In the genomic region with DNA sequence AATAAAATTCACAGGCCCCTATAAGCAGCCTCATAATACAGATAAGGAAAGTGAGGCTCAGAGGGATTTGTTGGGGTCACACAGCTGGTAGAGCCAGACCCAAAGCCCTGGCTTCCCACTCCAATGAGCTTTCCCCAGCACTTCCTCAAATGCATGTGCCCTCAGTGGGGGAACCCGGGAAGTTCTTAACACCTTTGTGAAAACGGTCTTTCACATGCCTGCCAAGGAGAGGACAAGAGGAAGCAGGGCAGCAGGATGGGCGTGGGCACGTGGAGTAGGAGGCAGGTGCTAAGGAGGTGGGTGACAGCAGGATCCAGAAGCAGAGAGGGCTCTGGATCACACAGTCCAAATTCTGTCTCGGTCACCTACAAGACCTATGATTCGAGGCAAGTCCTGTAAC, we compare ENCODE assay signal across 1 cellular context.
TF ChIP-seq lines count a peak whose summit lies in the region.

No MANE protein-coding gene starts in this region.

TF ChIP-seq in H1, 55 proteins besides CTCF, POLR2A, EP300 and RAD21:
- TF ChIP-seq SP2 (IDR thresholded peaks at IDR 0.05; ENCODE audit: low read length) (no peak), CBX5 (IDR thresholded peaks at IDR 0.05; ENCODE audit: low read depth, low read length) (no peak), CREB1 (IDR thresholded peaks at IDR 0.05) (no peak), CHD1 (IDR thresholded peaks at IDR 0.05; ENCODE audit: low read depth, low read length) (no peak), SRF (IDR thresholded peaks at IDR 0.05; ENCODE audit: low read depth, low read length) (no peak), SP1 (IDR thresholded peaks at IDR 0.05; ENCODE audit: low read depth, low read length) (no peak), PHF8 (conservative IDR thresholded peaks at IDR 0.05; ENCODE audit: low read depth, low read length) (no peak), ASH2L (IDR thresholded peaks at IDR 0.05; ENCODE audit: low read length) (no peak), EGR1 (IDR thresholded peaks at IDR 0.05; ENCODE audit: borderline replicate concordance, low read depth, low read length) (no peak), KDM4A (IDR thresholded peaks at IDR 0.05; ENCODE audit: low read depth, low read length, severe bottlenecking) (no peak), HDAC6 (IDR thresholded peaks at IDR 0.05; ENCODE audit: low read depth, low read length) (no peak), MAFK (IDR thresholded peaks at IDR 0.05; ENCODE audit: low read depth, low read length) (no peak), KDM5A (IDR thresholded peaks at IDR 0.05; ENCODE audit: low read length) (no peak), SIX5 (IDR thresholded peaks at IDR 0.05; ENCODE audit: low read depth, low read length) (no peak), NRF1 (IDR thresholded peaks at IDR 0.05; ENCODE audit: low read depth, low read length) (no peak), NANOG (IDR thresholded peaks at IDR 0.05; ENCODE audit: insufficient read depth, low read depth, low read length, poor library complexity, severe bottlenecking) (no peak), SAP30 (IDR thresholded peaks at IDR 0.05; ENCODE audit: insufficient read depth, insufficient replicate concordance, low read length) (no peak), TEAD4 (IDR thresholded peaks at IDR 0.05; ENCODE audit: low read depth, low read length) (no peak)
- TF ChIP-seq, protein P1, sequence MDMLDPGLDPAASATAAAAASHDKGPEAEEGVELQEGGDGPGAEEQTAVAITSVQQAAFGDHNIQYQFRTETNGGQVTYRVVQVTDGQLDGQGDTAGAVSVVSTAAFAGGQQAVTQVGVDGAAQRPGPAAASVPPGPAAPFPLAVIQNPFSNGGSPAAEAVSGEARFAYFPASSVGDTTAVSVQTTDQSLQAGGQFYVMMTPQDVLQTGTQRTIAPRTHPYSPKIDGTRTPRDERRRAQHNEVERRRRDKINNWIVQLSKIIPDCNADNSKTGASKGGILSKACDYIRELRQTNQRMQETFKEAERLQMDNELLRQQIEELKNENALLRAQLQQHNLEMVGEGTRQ (IDR thresholded peaks at IDR 0.05; ENCODE audit: low read length) = no peak
- TF ChIP-seq, protein P2, sequence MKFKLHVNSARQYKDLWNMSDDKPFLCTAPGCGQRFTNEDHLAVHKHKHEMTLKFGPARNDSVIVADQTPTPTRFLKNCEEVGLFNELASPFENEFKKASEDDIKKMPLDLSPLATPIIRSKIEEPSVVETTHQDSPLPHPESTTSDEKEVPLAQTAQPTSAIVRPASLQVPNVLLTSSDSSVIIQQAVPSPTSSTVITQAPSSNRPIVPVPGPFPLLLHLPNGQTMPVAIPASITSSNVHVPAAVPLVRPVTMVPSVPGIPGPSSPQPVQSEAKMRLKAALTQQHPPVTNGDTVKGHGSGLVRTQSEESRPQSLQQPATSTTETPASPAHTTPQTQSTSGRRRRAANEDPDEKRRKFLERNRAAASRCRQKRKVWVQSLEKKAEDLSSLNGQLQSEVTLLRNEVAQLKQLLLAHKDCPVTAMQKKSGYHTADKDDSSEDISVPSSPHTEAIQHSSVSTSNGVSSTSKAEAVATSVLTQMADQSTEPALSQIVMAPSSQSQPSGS (IDR thresholded peaks at IDR 0.05; ENCODE audit: low read length) = no peak
